In genomic region chr2:46535360-46535759, GRCh38 we compare ENCODE assay signal across 8 cellular contexts. TPM values are rescaled to one million over a fixed set of nuclear protein-coding genes. Genes with fewer than 3 reads are reported as not detected.
DNase-seq lines count a peak whose midpoint lies in the region; ATAC-seq, FAIRE-seq and TF ChIP-seq lines count a peak whose summit lies in the region.

No MANE protein-coding gene starts in this region.

- peaks cover 0 to 2% of the 10 kb centered on the region in 2 donors for H3K4me1 ChIP-seq in lung (ENCODE audit: control insufficient read depth in 2 of 2, insufficient read depth in 2 of 2, low read length in 2 of 2)

- H3K27me3 ChIP-seq in lung (ENCODE audit: control insufficient read depth, insufficient read depth), result no peaks in the 10 kb centered on the region

- TF ChIP-seq POLR2A in lower leg skin (IDR thresholded peaks at IDR 0.05), result no peak

- H3K27ac ChIP-seq in lung (ENCODE audit: low read depth in 1 of 2, low read length in 1 of 2), result no peak overlapping the region

- peak; percentile 82 for ATAC-seq in GM18517 (IDR thresholded peaks at IDR 0.05; ENCODE audit: unreplicated experiment)
- peak; percentile 82 for ATAC-seq in GM21825 (IDR thresholded peaks at IDR 0.05; ENCODE audit: unreplicated experiment)
- peak; percentile 51 for ATAC-seq in lung (ENCODE audit: insufficient read depth, low FRiP score)

- peak; percentile 99 for DNase-seq in MV-4-11 (lab: John Stamatoyannopoulos, UW)
- DNase-seq in lung (ENCODE audit: low spot score), result no peak
- no peak for DNase-seq in lower leg skin (ENCODE audit: low spot score in 2 of 2)
- no peak for DNase-seq in D721Med (ENCODE audit: insufficient read length, low spot score)
- no peak for DNase-seq in NCI-H510A (lab: John Stamatoyannopoulos, UW)
- no peak for DNase-seq in NCI-H146 treated with DMSO at 0.1 percent for 48 hours (lab: John Stamatoyannopoulos, UW; ENCODE audit: unreplicated experiment)

- no peaks in the 10 kb centered on the region for H3K9me3 ChIP-seq in lung (ENCODE audit: control insufficient read depth in 2 of 2, insufficient read depth in 1 of 2, low read length in 1 of 2)

- intact Hi-C loops in lower leg skin (cut with DNase I; ENCODE audit: low total_unique reads), result no loop called here

- no peak for FAIRE-seq in D721Med (lab: Jason Lieb, UNC)

- H3K4me3 ChIP-seq in lung (no peak overlapping the region), lower leg skin (ENCODE audit: low read depth, poor library complexity, severe bottlenecking) (no peak overlapping the region)

- WGBS in lung, 2 donors, result 67 to 70% methylated on average over 1 of the region's 1 CpG
- WGBS in lower leg skin, 2 donors, result 76 to 89% methylated on average over 1 of the region's 1 CpG

- no peaks in the 10 kb centered on the region for H3K36me3 ChIP-seq in lung (ENCODE audit: control insufficient read depth in 2 of 2, insufficient read depth in 2 of 2, low read length in 2 of 2)

- TF ChIP-seq CTCF in lung (IDR thresholded peaks at IDR 0.05; ENCODE audit: control extremely low read depth, extremely low read depth) (no peak), lower leg skin (IDR thresholded peaks at IDR 0.05) (no peak), D721Med (IDR thresholded peaks at IDR 0.05; ENCODE audit: insufficient read depth, missing control alignments) (no peak)

RNA-seq across cellular contexts. Expression of gene RHOQ, which starts 6.9 kb away (rescaled TPM):
- total RNA-seq in lung (10 to 100 TPM; 56.5 to 70.6 TPM), lower leg skin (10 to 100 TPM; 29.5 to 46.8 (median 38.9) TPM)
- polyA plus RNA-seq in lung, result 10 to 100 TPM; 44.8 to 58.7 TPM

RNA-seq across cellular contexts. Expression of gene ATP6V1E2, which starts 7.0 kb away (rescaled TPM):
- 1 to 10 TPM; 3.6 to 6.9 TPM for total RNA-seq in lung
- 1 to 10 TPM; 1.7 to 6.2 TPM for polyA plus RNA-seq in lung
- total RNA-seq in lower leg skin, result 10 to 100 TPM in 1 of 4 donors, 1 to 10 TPM in 3; 2.9 to 10.1 (median 6.6) TPM

RNA-seq across cellular contexts. Expression of gene TMEM247, which starts 56.0 kb away (rescaled TPM):
- not detected for total RNA-seq in lung
- not detected for polyA plus RNA-seq in lung
- not detected for total RNA-seq in lower leg skin
